ENCODE assay signal across 28 cellular contexts in the genomic region with DNA sequence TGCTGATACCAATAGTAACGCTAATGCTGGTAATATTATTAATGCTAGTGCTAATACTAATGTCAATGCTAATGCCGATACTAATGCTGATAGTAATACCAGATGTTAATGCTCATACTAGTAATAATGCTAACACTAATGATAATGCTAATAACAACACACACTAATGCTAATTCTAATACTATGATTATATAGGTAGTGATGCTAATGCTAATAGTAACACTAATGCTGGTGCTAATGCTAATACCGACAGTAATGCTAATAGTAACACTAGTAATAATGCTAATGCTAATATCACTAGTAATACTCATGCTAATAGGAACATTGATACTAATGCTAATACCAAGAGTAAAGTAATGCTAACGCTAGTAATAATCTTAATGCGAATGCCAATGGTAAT.
"Had no signal": no experiment of that assay in that cellular context is flagged by ENCODE, and none has a peak within 500 bp of the region (broad histone marks: within the 10 kb centered on the region; RNA-seq: fewer than 3 reads in every experiment).

No MANE protein-coding gene starts in this region.

- H3K27ac ChIP-seq: colonic mucosa, coronary artery, dorsolateral prefrontal cortex, epithelial cell of prostate, esophagus muscularis mucosa, esophagus squamous epithelium, foreskin keratinocyte, gastrocnemius medialis, gastroesophageal sphincter, heart left ventricle, heart right ventricle had no signal

- H3K9me3 ChIP-seq: colonic mucosa, esophagus squamous epithelium, gastrocnemius medialis had no signal

- H3K27ac Mint-ChIP-seq: dendritic cell treated with granulocyte-macrophage colony-stimulating factor and Interleukin-4, amounts not matched to agents 40 ng/mL and 50 ng/mL, for 4 days; effector memory CD8-positive, alpha-beta T cell; endodermal cell had no signal

- DNase-seq: colonic mucosa; cortex of kidney; dermis blood vessel endothelial cell; dorsolateral prefrontal cortex; effector CD4-positive, alpha-beta T cell; effector CD8-positive, alpha-beta T cell; effector memory CD4-positive, alpha-beta T cell; effector memory CD8-positive, alpha-beta T cell; erythroblast; esophagus squamous epithelium; foreskin fibroblast; foreskin keratinocyte; foreskin melanocyte; gastrocnemius medialis; glutamatergic neuron; heart left ventricle; heart right ventricle had no signal

- H3K9me3 Mint-ChIP-seq: dendritic cell treated with granulocyte-macrophage colony-stimulating factor and Interleukin-4, amounts not matched to agents 40 ng/mL and 50 ng/mL, for 4 days; endodermal cell had no signal

- H3K4me3 ChIP-seq: colonic mucosa, coronary artery, dorsolateral prefrontal cortex, esophagus muscularis mucosa, esophagus squamous epithelium, gastrocnemius medialis, gastroesophageal sphincter, heart left ventricle, heart right ventricle had no signal

- H3K4me1 ChIP-seq: colonic mucosa, esophagus muscularis mucosa, esophagus squamous epithelium, foreskin keratinocyte, gastrocnemius medialis, gastroesophageal sphincter, heart left ventricle, heart right ventricle had no signal

- ATAC-seq: effector memory CD8-positive, alpha-beta T cell; esophagus mucosa; foreskin keratinocyte; gastrocnemius medialis; gastroesophageal sphincter; heart left ventricle; heart right ventricle had no signal

- H3K36me3 ChIP-seq: colonic mucosa, esophagus muscularis mucosa, esophagus squamous epithelium, gastrocnemius medialis, gastroesophageal sphincter, heart left ventricle, heart right ventricle had no signal

- H3K4me1 Mint-ChIP-seq: endodermal cell had no signal

- H3K27me3 Mint-ChIP-seq: dendritic cell treated with granulocyte-macrophage colony-stimulating factor and Interleukin-4, amounts not matched to agents 40 ng/mL and 50 ng/mL, for 4 days; effector memory CD8-positive, alpha-beta T cell had no signal

- H3K4me3 Mint-ChIP-seq: dendritic cell treated with granulocyte-macrophage colony-stimulating factor and Interleukin-4, amounts not matched to agents 40 ng/mL and 50 ng/mL, for 4 days; effector memory CD8-positive, alpha-beta T cell; endodermal cell had no signal

- H3K27me3 ChIP-seq: colonic mucosa, esophagus squamous epithelium, foreskin keratinocyte, gastrocnemius medialis, heart left ventricle had no signal

- FAIRE-seq: colon, endometrium, endothelial cell of umbilical vein, frontal cortex had no signal
